ENCODE assay signal across 13 cellular contexts in genomic region chr10:88342733-88343310, GRCh38.
"Had no signal": no experiment of that assay in that cellular context is flagged by ENCODE, and none has a peak within 500 bp of the region (broad histone marks: within the 10 kb centered on the region; RNA-seq: fewer than 3 reads in every experiment).

No MANE protein-coding gene starts in this region.

- H3K4me3 ChIP-seq: esophagus muscularis mucosa, lower lobe of right lung, psoas muscle, right lobe of liver, testis had no signal

- H3K27ac ChIP-seq: lower lobe of right lung, psoas muscle, right lobe of liver had no signal

- H3K4me1 ChIP-seq: psoas muscle, testis had no signal

- DNase-seq: activated CD4-positive, alpha-beta T cell treated with anti-CD3 and anti-CD28 coated beads for 48 hours; activated CD8-positive, alpha-beta memory T cell treated with anti-CD3 and anti-CD28 coated beads for 24 hours; activated naive CD4-positive, alpha-beta T cell treated with Interleukin-2 at 50 U/mL for 16 hours; kidney glomerular epithelial cell; lower lobe of right lung; natural killer cell; occipital lobe; psoas muscle; right lobe of liver; stimulated activated CD4-positive, alpha-beta T cell treated with anti-CD3 and anti-CD28 coated beads, Interleukin-2, amount 100 ng/mL, for 48 hours; testis had no signal

- H3K36me3 ChIP-seq: esophagus muscularis mucosa, lower lobe of right lung, right lobe of liver had no signal

- FAIRE-seq: astrocyte had no signal

- H3K9me3 ChIP-seq: esophagus muscularis mucosa, lower lobe of right lung, psoas muscle, right lobe of liver, testis had no signal

- ATAC-seq: lower lobe of right lung, natural killer cell had no signal

- H3K27me3 ChIP-seq: esophagus muscularis mucosa, right lobe of liver, testis had no signal
